1 cellular context compared by ENCODE assay signal in genomic region chr17:50177983-50178834, GRCh38.
TF ChIP-seq lines count a peak whose summit lies in the region.

No MANE protein-coding gene starts in this region.

TF ChIP-seq in HepG2, 621 proteins besides CTCF, POLR2A, EP300 and RAD21 (continued from another document and continues in another):
- TF ChIP-seq FOXO4 (CRISPR knock-in tag; conservative IDR thresholded peaks at IDR 0.05) (0 out of 2 replicates have a peak, but pooled peaks have one; percentile 84), ZBTB20 (CRISPR knock-in tag; IDR thresholded peaks at IDR 0.05; ENCODE audit: borderline replicate concordance, low read depth) (peak; percentile 84; the same call in 1 of the 2 replicates), ZNF264 (CRISPR knock-in tag; IDR thresholded peaks at IDR 0.05) (no peak), ZMYM3 (CRISPR knock-in tag; IDR thresholded peaks at IDR 0.05) (peak; percentile 88), FOXP1 (IDR thresholded peaks at IDR 0.05) (no peak), FOXP1 (CRISPR knock-in tag; IDR thresholded peaks at IDR 0.05) (0 out of 2 replicates have a peak, but pooled peaks have one; percentile 13), YY1 (IDR thresholded peaks at IDR 0.05; ENCODE audit: insufficient read depth, insufficient replicate concordance, low read depth, low read length) (peak; percentile 40), ZGPAT (CRISPR knock-in tag; IDR thresholded peaks at IDR 0.05) (peak; percentile 41; the same call in 1 of the 2 replicates), RXRB (CRISPR knock-in tag; IDR thresholded peaks at IDR 0.05; ENCODE audit: borderline replicate concordance) (peak; percentile 50; the same call in 1 of the 2 replicates), PRPF4 (IDR thresholded peaks at IDR 0.05; ENCODE audit: low read depth, low read length, poor library complexity, severe bottlenecking) (no peak), SRSF1 (optimal IDR thresholded peaks at IDR 0.05; ENCODE audit: low read depth, low read length) (peak; percentile 81), KLF11 (CRISPR knock-in tag; IDR thresholded peaks at IDR 0.05) (0 out of 2 replicates have a peak, but pooled peaks have one; percentile 43), SAP130 (CRISPR knock-in tag; IDR thresholded peaks at IDR 0.05; ENCODE audit: low read depth) (peak; percentile 82), ZNF597 (CRISPR knock-in tag; IDR thresholded peaks at IDR 0.05) (no peak), ZNF687 (CRISPR knock-in tag; IDR thresholded peaks at IDR 0.05) (peak; percentile 95), ZBTB39 (CRISPR knock-in tag; IDR thresholded peaks at IDR 0.05) (no peak), ZBTB34 (CRISPR knock-in tag; IDR thresholded peaks at IDR 0.05) (0 out of 2 replicates have a peak, but pooled peaks have one; percentile 67), ZNF775 (CRISPR knock-in tag; IDR thresholded peaks at IDR 0.05; ENCODE audit: borderline replicate concordance) (no peak), PLRG1 (conservative IDR thresholded peaks at IDR 0.05) (no peak), E2F1 (CRISPR knock-in tag; IDR thresholded peaks at IDR 0.05) (no peak), IKZF5 (CRISPR knock-in tag; IDR thresholded peaks at IDR 0.05) (peak; percentile 57; the same call in 1 of the 2 replicates), RNF2 (conservative IDR thresholded peaks at IDR 0.05; ENCODE audit: low read depth) (peak; percentile 68; the same call in 1 of the 2 replicates), HNRNPH1 (optimal IDR thresholded peaks at IDR 0.05; ENCODE audit: low read depth, low read length) (no peak), ESRRA (CRISPR knock-in tag; IDR thresholded peaks at IDR 0.05; ENCODE audit: low read depth) (0 out of 2 replicates have a peak, but pooled peaks have one; percentile 15), ZNF564 (CRISPR knock-in tag; IDR thresholded peaks at IDR 0.05) (0 out of 2 replicates have a peak, but pooled peaks have one; percentile 38), PRDM15 (CRISPR knock-in tag; IDR thresholded peaks at IDR 0.05) (no peak), TEAD3 (CRISPR knock-in tag; optimal IDR thresholded peaks at IDR 0.05; ENCODE audit: borderline replicate concordance) (peak; percentile 71), ZNF331 (CRISPR knock-in tag; IDR thresholded peaks at IDR 0.05) (0 out of 2 replicates have a peak, but pooled peaks have one; percentile 59), ZNF574 (CRISPR knock-in tag; IDR thresholded peaks at IDR 0.05) (peak; percentile 70), ZNF879 (CRISPR knock-in tag; IDR thresholded peaks at IDR 0.05) (no peak), NR2F1 (CRISPR knock-in tag; IDR thresholded peaks at IDR 0.05) (no peak), FOXA3 (CRISPR knock-in tag; IDR thresholded peaks at IDR 0.05) (0 out of 2 replicates have a peak, but pooled peaks have one; percentile 30), ZNF629 (CRISPR knock-in tag; conservative IDR thresholded peaks at IDR 0.05) (no peak), HDAC1 (CRISPR knock-in tag; IDR thresholded peaks at IDR 0.05) (peak; percentile 60; the same call in 1 of the 2 replicates)
